Comparison of ENCODE assay signal across 8 cellular contexts in genomic region chr4:102759835-102760644, GRCh38. TPM values are rescaled to one million over a fixed set of nuclear protein-coding genes. Genes with fewer than 3 reads are reported as not detected.
A peak's percentile ranks its signal among the peaks of the same experiment; 100 is the strongest.
DNase-seq lines count a peak whose midpoint lies in the region; ATAC-seq and TF ChIP-seq lines count a peak whose summit lies in the region.

No MANE protein-coding gene starts in this region.

- H3K27me3 ChIP-seq in AG04450 (ENCODE audit: control insufficient read depth, insufficient read depth, low read length) = no peaks in the 10 kb centered on the region
- H3K27me3 ChIP-seq in neuron (ENCODE audit: insufficient read depth, low read length) = no peaks in the 10 kb centered on the region

- DNase-seq in AG04450 (ENCODE audit: low read depth, low spot score) = no peak
- peak; percentile 70 for DNase-seq in GM13976 (ENCODE audit: low spot score)
- DNase-seq in NAMALWA (ENCODE audit: low spot score) = peak; percentile 88
- peak; percentile 4 for DNase-seq in activated T-cell treated with anti-CD3 and anti-CD28 coated beads for 48 hours (ENCODE audit: low read depth)
- DNase-seq in foreskin melanocyte = peak; percentile 54
- DNase-seq in NK-92 treated with Interleukin-12 subunit alpha and Interleukin-12 subunit beta, amount 100 ng/mL, for 24 hours (lab: John Stamatoyannopoulos, UW) = no peak

- H3K36me3 ChIP-seq in neuron (ENCODE audit: insufficient read depth, low read length) = no peaks in the 10 kb centered on the region

- ATAC-seq in HG02678 (IDR thresholded peaks at IDR 0.05; ENCODE audit: unreplicated experiment) = peak; percentile 49

- in situ Hi-C loops in GM13976 (cut with MboI; ENCODE audit: low sequenced_read_pairs, unreplicated experiment) = no loop called here

- H3K4me3 ChIP-seq in AG04450 (ENCODE audit: low read depth, low read length) (peak overlapping the region; percentile 92), neuron (ENCODE audit: low read length) (peak overlapping the region; percentile 89)

- CTCF ChIA-PET in AG04450 (lab: Charles Lee) = interaction anchor here (1.4 kb wide), 1 partner anchor 139 kb away, joined by 6 read pairs; no protein-coding TSS in a partner anchor

- H3K27ac ChIP-seq in AG04450 (ENCODE audit: low read depth, low read length) = peak overlapping the region; percentile 68

- peak overlapping the region; percentile 83 for H2AFZ ChIP-seq in neuron (ENCODE audit: low read depth, low read length)

- peaks cover 4% of the 10 kb centered on the region for H3K4me1 ChIP-seq in neuron (ENCODE audit: insufficient read depth, low read length)

- H3K9me3 ChIP-seq in AG04450 (ENCODE audit: control insufficient read depth, insufficient read depth, low read length) (no peaks in the 10 kb centered on the region; the same call in 1 of the 2 replicates), neuron (ENCODE audit: low read length) (no peaks in the 10 kb centered on the region)

- POLR2A ChIA-PET in AG04450 (lab: Yijun Ruan, JAX) = interaction anchor here (0.7 to 1.8 kb wide), 6 partner anchors 30 to 139 kb away, joined by 3 to 17 read pairs (median 6); partner anchors contain the start of gene UBE2D3

- TF ChIP-seq CTCF in AG04450 (IDR thresholded peaks at IDR 0.05; ENCODE audit: low read depth, low read length) = no peak
- no peak for TF ChIP-seq CTCF in GM13976 (IDR thresholded peaks at IDR 0.05; ENCODE audit: borderline replicate concordance, control extremely low read depth, extremely low read depth, insufficient read depth, missing control alignments)

RNA-seq across cellular contexts. Expression of gene MANBA, which starts 0.7 kb away (rescaled TPM):
- 20.9 and 21.9 TPM in 2 replicates for polyA plus RNA-seq in AG04450 (2011; rRNA removed)
- 22.1 and 24.3 TPM in 2 replicates for polyA minus RNA-seq in AG04450 (2011; rRNA and poly(A)+ RNA removed)

Comparison
In these comparisons a context has a peak if more than half of its experiments do, and no peak if none do; other contexts are left out.
1. DNase-seq: peak in GM13976 (single experiment), NAMALWA (single experiment), activated T-cell treated with anti-CD3 and anti-CD28 coated beads for 48 hours (single experiment) and foreskin melanocyte (single experiment); none in AG04450 (single experiment) and NK-92 treated with Interleukin-12 subunit alpha and Interleukin-12 subunit beta, amount 100 ng/mL, for 24 hours (single experiment).